14 cellular contexts compared by ENCODE assay signal in the genomic region with DNA sequence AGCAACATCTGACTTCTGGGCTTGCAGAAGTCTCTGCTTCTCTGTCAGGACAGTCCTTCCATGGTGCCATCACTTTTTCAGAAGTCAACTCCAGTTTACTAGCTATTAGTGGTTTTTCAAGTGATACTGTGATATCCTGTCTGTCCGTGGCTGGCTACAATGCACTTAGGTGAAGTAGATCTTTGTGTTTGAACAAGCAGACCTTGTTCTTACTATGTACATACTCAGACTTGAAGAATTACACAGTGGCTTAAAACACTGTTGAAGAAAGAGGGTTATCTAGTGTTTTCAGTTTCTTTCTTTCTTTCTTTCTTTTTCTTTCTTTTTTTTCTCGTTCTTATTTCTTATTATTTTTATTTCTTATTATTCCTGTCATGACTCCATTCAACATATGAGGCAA.
DNase-seq lines count a peak whose midpoint lies in the region; TF ChIP-seq lines count a peak whose summit lies in the region.
"Had no signal": no experiment of that assay in that cellular context is flagged by ENCODE, and none has a peak within 500 bp of the region (broad histone marks: within the 10 kb centered on the region; RNA-seq: fewer than 3 reads in every experiment).

No MANE protein-coding gene starts in this region.

- H3K27me3 Mint-ChIP-seq in brain (peaks cover 3% of the 10 kb centered on the region), neural crest cell (ENCODE audit: low read depth) (no peaks in the 10 kb centered on the region)

- H3K4me3 Mint-ChIP-seq in brain, result peak overlapping the region in 1 of 5 experiments; percentile 12
- H3K4me3 Mint-ChIP-seq in neural crest cell, result peak overlapping the region; percentile 48
- H3K4me3 Mint-ChIP-seq: CD14-positive monocyte; CD8-positive, alpha-beta memory T cell had no signal

- TF ChIP-seq CTCF in LNCaP clone FGC (IDR thresholded peaks at IDR 0.05; ENCODE audit: control insufficient read depth, extremely low read depth, insufficient read depth), result no peak
- TF ChIP-seq CTCF in brain (conservative IDR thresholded peaks at IDR 0.05), result no peak
- TF ChIP-seq CTCF in neural crest cell (conservative IDR thresholded peaks at IDR 0.05), result no peak
- no peak for TF ChIP-seq CTCF in breast epithelium (IDR thresholded peaks at IDR 0.05)
- TF ChIP-seq CTCF in coronary artery (IDR thresholded peaks at IDR 0.05), result no peak

- intact Hi-C loops in breast epithelium (cut with DNase I; ENCODE audit: low total_unique reads), result no loop called here

- TF ChIP-seq POLR2A in breast epithelium (IDR thresholded peaks at IDR 0.05), result no peak

- H3K36me3 Mint-ChIP-seq in brain (peaks cover 2% of the 10 kb centered on the region), neural crest cell (ENCODE audit: low read depth) (peaks cover 2% of the 10 kb centered on the region)
- H3K36me3 Mint-ChIP-seq: CD14-positive monocyte; CD8-positive, alpha-beta memory T cell had no signal

- H3K27ac Mint-ChIP-seq in brain (peak overlapping the region in 3 of 5 experiments; percentile 72 to 90 (median 83)), neural crest cell (ENCODE audit: unreplicated experiment) (peak overlapping the region; percentile 40)
- H3K27ac Mint-ChIP-seq: CD14-positive monocyte; CD8-positive, alpha-beta memory T cell had no signal

- H3K27me3 ChIP-seq in breast epithelium, result no peaks in the 10 kb centered on the region

- DNase-seq in DMS153 (lab: John Stamatoyannopoulos, UW) (peak; percentile 4), DMS153 treated with DMSO at 0.1 percent for 48 hours (lab: John Stamatoyannopoulos, UW; ENCODE audit: unreplicated experiment) (no peak), LNCaP clone FGC (ENCODE audit: low read depth) (peak; percentile 25), neural crest cell (ENCODE audit: low read depth, low spot score) (no peak), breast epithelium (ENCODE audit: low spot score in 2 of 2) (no peak), coronary artery (ENCODE audit: low spot score) (no peak), NCI-H69 (lab: John Stamatoyannopoulos, UW) (no peak)
- DNase-seq: Caco-2; CD8-positive, alpha-beta memory T cell; GOT3 had no signal

- H3K4me1 Mint-ChIP-seq in brain, result peaks cover 71% of the 10 kb centered on the region
- H3K4me1 Mint-ChIP-seq in neural crest cell, result peaks cover 49% of the 10 kb centered on the region
- H3K4me1 Mint-ChIP-seq: CD14-positive monocyte; CD8-positive, alpha-beta memory T cell had no signal

- no peaks in the 10 kb centered on the region for H3K4me1 ChIP-seq in breast epithelium
- H3K4me1 ChIP-seq: Caco-2, HAP-1 had no signal

- H3K27ac ChIP-seq in breast epithelium (no peak overlapping the region), coronary artery (no peak overlapping the region)
- H3K27ac ChIP-seq: 22Rv1 had no signal

- no peaks in the 10 kb centered on the region for H3K9me3 ChIP-seq in breast epithelium
- H3K9me3 ChIP-seq: Caco-2, HAP-1 had no signal

- H3K4me3 ChIP-seq in LNCaP clone FGC (ENCODE audit: low read depth, low read length) (no peak overlapping the region), breast epithelium (no peak overlapping the region), coronary artery (no peak overlapping the region)
- H3K4me3 ChIP-seq: HAP-1 had no signal

- peaks cover 0 to 1% (median 0%) of the 10 kb centered on the region in 5 experiments for H3K9me3 Mint-ChIP-seq in brain
- no peaks in the 10 kb centered on the region for H3K9me3 Mint-ChIP-seq in neural crest cell
- H3K9me3 Mint-ChIP-seq: CD8-positive, alpha-beta memory T cell had no signal

- H3K36me3 ChIP-seq in breast epithelium, result no peaks in the 10 kb centered on the region
- H3K36me3 ChIP-seq: HAP-1 had no signal

Comparison
In these comparisons a context has a peak if more than half of its experiments do, and no peak if none do; other contexts are left out.
1. DNase-seq: peak in DMS153 (single experiment) and LNCaP clone FGC (single experiment); none in DMS153 treated with DMSO at 0.1 percent for 48 hours (single experiment), neural crest cell (single experiment), breast epithelium (0 of 2), coronary artery (single experiment) and NCI-H69 (single experiment).